Comparison of ENCODE assay signal across 1 cellular context in genomic region chr19:58546131-58546530, GRCh38.
TF ChIP-seq lines count a peak whose summit lies in the region.

No MANE protein-coding gene starts in this region.

TF ChIP-seq in endothelial cell of umbilical vein, 7 proteins besides CTCF, POLR2A, EP300 and RAD21:
- TF ChIP-seq EZH2 (IDR thresholded peaks at IDR 0.05; ENCODE audit: borderline replicate concordance, low read depth, low read length, severe bottlenecking), result no peak
- TF ChIP-seq MAX (IDR thresholded peaks at IDR 0.05; ENCODE audit: insufficient read depth, insufficient read length), result no peak
- no peak for TF ChIP-seq MYC (IDR thresholded peaks at IDR 0.05; ENCODE audit: low read depth, low read length)
- TF ChIP-seq POLR2AphosphoS5 (IDR thresholded peaks at IDR 0.05; ENCODE audit: insufficient read depth, low read depth, low read length), result no peak
- no peak for TF ChIP-seq FOS (IDR thresholded peaks at IDR 0.05; ENCODE audit: borderline replicate concordance, insufficient read depth, low read length)
- no peak for TF ChIP-seq JUN (IDR thresholded peaks at IDR 0.05; ENCODE audit: borderline replicate concordance, insufficient read depth, insufficient read length, low read depth)
- no peak for TF ChIP-seq GATA2 (IDR thresholded peaks at IDR 0.05; ENCODE audit: insufficient read depth, insufficient read length, low read depth, low read length)
